2 cellular contexts compared by ENCODE assay signal in the genomic region with DNA sequence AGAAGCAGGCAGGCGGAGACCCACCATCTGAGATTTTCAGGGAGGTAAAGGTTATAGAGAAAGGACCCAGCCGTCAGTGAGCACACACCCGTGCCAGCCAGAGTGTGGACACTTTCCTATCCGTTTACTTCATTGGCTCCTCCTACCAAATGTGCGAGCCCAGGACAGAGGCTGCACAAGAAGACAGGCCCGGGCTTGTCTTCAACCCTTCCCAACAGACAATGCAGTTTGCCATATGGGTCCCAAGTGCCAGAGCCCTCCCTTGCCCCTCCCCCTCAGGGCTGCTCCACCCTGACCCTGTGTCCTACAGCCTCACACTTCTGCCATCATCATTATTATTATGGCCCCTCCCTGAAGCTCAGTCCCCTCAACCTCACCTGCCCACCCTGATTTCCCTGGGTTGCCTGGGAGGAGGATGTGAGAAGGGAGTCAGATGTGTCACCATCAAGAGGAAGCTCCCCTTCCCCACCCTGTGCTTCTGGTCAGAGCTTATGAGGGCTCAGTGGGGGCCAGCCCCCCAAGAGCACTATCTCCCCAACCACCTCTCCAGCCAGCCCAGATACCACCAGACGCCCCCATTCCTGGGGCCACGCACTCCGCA.
TF ChIP-seq lines count a peak whose summit lies in the region.

No MANE protein-coding gene starts in this region.

TF ChIP-seq in H1, 55 proteins besides CTCF, POLR2A, EP300 and RAD21 (continued from another document):
- TF ChIP-seq MAFK (IDR thresholded peaks at IDR 0.05; ENCODE audit: low read depth, low read length) = no peak
- no peak for TF ChIP-seq TBP (IDR thresholded peaks at IDR 0.05; ENCODE audit: low read depth, low read length)
- TF ChIP-seq KDM1A (IDR thresholded peaks at IDR 0.05; ENCODE audit: borderline replicate concordance, low read length) = no peak
- TF ChIP-seq EGR1 (IDR thresholded peaks at IDR 0.05; ENCODE audit: borderline replicate concordance, low read depth, low read length) = no peak
- no peak for TF ChIP-seq HDAC2 (IDR thresholded peaks at IDR 0.05; ENCODE audit: borderline replicate concordance in 1 of 2, low read depth in 2 of 2, low read length in 2 of 2)
- TF ChIP-seq TCF12 (IDR thresholded peaks at IDR 0.05; ENCODE audit: low read depth, low read length) = no peak
TF ChIP-seq in H1: peak in this region for 0.

TF ChIP-seq in SK-N-SH treated with all-trans-retinoic acid at 6 μM for 48 hours, 23 proteins besides CTCF, POLR2A, EP300 and RAD21:
- TF ChIP-seq, protein P1, sequence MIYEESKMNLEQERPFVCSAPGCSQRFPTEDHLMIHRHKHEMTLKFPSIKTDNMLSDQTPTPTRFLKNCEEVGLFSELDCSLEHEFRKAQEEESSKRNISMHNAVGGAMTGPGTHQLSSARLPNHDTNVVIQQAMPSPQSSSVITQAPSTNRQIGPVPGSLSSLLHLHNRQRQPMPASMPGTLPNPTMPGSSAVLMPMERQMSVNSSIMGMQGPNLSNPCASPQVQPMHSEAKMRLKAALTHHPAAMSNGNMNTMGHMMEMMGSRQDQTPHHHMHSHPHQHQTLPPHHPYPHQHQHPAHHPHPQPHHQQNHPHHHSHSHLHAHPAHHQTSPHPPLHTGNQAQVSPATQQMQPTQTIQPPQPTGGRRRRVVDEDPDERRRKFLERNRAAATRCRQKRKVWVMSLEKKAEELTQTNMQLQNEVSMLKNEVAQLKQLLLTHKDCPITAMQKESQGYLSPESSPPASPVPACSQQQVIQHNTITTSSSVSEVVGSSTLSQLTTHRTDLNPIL (CRISPR knock-in tag; IDR thresholded peaks at IDR 0.05; ENCODE audit: low read depth) = no peak
- TF ChIP-seq BACH2 (CRISPR knock-in tag; IDR thresholded peaks at IDR 0.05; ENCODE audit: borderline replicate concordance) (no peak), GLIS3 (CRISPR knock-in tag; IDR thresholded peaks at IDR 0.05) (no peak), PPARA (CRISPR knock-in tag; IDR thresholded peaks at IDR 0.05; ENCODE audit: borderline replicate concordance) (no peak), ESRRG (CRISPR knock-in tag; IDR thresholded peaks at IDR 0.05) (no peak), ISL1 (CRISPR knock-in tag; IDR thresholded peaks at IDR 0.05) (no peak), ZNF70 (CRISPR knock-in tag; IDR thresholded peaks at IDR 0.05) (no peak), RARB (CRISPR knock-in tag; IDR thresholded peaks at IDR 0.05) (no peak), ZFP3 (CRISPR knock-in tag; IDR thresholded peaks at IDR 0.05) (no peak), ZNF565 (CRISPR knock-in tag; conservative IDR thresholded peaks at IDR 0.05; ENCODE audit: low read depth) (no peak), ZC3H10 (CRISPR knock-in tag; IDR thresholded peaks at IDR 0.05) (no peak), ARNTL (CRISPR knock-in tag; IDR thresholded peaks at IDR 0.05; ENCODE audit: borderline replicate concordance, low read depth) (no peak), TCF4 (CRISPR knock-in tag; IDR thresholded peaks at IDR 0.05; ENCODE audit: borderline replicate concordance) (no peak), ZFP30 (CRISPR knock-in tag; IDR thresholded peaks at IDR 0.05) (no peak), TOX (CRISPR knock-in tag; IDR thresholded peaks at IDR 0.05; ENCODE audit: borderline replicate concordance) (no peak), SNAI2 (CRISPR knock-in tag; IDR thresholded peaks at IDR 0.05) (no peak)
- TF ChIP-seq, protein P2, sequence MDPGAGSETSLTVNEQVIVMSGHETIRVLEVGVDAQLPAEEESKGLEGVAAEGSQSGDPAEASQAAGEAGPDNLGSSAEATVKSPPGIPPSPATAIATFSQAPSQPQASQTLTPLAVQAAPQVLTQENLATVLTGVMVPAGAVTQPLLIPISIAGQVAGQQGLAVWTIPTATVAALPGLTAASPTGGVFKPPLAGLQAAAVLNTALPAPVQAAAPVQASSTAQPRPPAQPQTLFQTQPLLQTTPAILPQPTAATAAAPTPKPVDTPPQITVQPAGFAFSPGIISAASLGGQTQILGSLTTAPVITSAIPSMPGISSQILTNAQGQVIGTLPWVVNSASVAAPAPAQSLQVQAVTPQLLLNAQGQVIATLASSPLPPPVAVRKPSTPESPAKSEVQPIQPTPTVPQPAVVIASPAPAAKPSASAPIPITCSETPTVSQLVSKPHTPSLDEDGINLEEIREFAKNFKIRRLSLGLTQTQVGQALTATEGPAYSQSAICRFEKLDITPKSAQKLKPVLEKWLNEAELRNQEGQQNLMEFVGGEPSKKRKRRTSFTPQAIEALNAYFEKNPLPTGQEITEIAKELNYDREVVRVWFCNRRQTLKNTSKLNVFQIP (CRISPR knock-in tag; IDR thresholded peaks at IDR 0.05; ENCODE audit: borderline replicate concordance, low read depth) = no peak
- TF ChIP-seq, protein P3, sequence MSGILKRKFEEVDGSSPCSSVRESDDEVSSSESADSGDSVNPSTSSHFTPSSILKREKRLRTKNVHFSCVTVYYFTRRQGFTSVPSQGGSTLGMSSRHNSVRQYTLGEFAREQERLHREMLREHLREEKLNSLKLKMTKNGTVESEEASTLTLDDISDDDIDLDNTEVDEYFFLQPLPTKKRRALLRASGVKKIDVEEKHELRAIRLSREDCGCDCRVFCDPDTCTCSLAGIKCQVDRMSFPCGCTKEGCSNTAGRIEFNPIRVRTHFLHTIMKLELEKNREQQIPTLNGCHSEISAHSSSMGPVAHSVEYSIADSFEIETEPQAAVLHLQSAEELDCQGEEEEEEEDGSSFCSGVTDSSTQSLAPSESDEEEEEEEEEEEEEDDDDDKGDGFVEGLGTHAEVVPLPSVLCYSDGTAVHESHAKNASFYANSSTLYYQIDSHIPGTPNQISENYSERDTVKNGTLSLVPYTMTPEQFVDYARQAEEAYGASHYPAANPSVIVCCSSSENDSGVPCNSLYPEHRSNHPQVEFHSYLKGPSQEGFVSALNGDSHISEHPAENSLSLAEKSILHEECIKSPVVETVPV (CRISPR knock-in tag; IDR thresholded peaks at IDR 0.05) = no peak
